ENCODE assay signal across 1 cellular context in the genomic region with DNA sequence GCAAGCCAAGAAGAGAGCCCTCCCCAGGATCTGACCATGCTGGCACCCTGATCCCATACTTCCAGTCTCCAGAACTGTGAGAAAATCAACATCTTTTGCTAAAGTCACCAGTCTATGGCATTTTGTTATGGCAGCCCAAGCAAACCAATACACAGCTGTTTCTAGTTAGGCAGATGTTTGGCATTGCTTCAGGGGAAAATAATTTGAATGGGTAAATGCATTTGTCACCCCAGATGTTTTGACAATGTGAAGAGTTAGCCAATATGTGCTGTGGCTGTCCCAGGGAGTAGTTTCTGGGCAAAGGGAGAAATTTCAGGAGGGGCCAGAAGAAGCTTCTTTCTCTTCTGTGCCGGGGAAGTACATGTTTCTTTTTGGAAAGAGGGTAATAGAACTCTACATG.
TF ChIP-seq lines count a peak whose summit lies in the region.

No MANE protein-coding gene starts in this region.

TF ChIP-seq in WTC11, 78 proteins besides CTCF, POLR2A, EP300 and RAD21 (continued from another document):
- TF ChIP-seq, protein P1, sequence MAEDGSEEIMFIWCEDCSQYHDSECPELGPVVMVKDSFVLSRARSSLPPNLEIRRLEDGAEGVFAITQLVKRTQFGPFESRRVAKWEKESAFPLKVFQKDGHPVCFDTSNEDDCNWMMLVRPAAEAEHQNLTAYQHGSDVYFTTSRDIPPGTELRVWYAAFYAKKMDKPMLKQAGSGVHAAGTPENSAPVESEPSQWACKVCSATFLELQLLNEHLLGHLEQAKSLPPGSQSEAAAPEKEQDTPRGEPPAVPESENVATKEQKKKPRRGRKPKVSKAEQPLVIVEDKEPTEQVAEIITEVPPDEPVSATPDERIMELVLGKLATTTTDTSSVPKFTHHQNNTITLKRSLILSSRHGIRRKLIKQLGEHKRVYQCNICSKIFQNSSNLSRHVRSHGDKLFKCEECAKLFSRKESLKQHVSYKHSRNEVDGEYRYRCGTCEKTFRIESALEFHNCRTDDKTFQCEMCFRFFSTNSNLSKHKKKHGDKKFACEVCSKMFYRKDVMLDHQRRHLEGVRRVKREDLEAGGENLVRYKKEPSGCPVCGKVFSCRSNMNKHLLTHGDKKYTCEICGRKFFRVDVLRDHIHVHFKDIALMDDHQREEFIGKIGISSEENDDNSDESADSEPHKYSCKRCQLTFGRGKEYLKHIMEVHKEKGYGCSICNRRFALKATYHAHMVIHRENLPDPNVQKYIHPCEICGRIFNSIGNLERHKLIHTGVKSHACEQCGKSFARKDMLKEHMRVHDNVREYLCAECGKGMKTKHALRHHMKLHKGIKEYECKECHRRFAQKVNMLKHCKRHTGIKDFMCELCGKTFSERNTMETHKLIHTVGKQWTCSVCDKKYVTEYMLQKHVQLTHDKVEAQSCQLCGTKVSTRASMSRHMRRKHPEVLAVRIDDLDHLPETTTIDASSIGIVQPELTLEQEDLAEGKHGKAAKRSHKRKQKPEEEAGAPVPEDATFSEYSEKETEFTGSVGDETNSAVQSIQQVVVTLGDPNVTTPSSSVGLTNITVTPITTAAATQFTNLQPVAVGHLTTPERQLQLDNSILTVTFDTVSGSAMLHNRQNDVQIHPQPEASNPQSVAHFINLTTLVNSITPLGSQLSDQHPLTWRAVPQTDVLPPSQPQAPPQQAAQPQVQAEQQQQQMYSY (CRISPR knock-in tag; IDR thresholded peaks at IDR 0.05): no peak
